Comparison of ENCODE assay signal across 8 cellular contexts in the genomic region with DNA sequence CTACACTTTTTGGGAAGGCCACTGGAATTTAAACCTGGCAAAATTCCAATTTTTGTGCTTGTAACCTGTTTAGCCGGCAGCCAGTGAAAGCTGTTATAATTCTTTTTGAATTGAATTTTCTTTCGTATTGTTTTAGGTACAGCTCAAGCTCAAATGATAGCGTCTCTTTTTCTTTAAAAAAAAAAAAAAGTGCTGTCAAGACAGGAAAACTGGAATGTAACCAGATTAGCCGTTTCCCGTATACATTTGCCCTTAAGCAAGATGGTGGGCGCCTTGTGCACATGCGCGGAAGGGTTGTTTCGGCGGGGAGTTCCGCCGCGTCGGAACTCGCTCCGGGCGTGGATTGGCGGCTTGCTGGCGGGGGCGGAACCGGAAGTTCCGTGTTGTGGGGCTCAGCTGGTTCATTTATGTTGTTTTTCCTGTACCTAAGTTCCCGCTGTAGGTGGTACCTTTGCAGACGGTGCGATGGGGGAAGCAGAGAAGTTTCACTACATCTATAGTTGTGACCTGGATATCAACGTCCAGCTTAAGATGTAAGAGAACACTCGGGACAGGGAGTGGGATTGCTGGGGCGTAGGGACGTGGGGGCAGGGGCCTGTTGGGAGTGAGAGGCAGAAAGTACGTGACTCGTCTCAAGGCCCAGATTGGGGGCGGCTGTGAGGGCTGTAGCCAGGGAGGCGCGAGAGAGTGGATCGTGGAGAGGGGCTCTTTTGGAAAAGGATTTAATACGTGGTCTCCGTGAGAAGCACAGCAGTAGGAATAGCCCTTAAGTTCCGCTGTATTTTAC. TPM values are rescaled to one million over a fixed set of nuclear protein-coding genes. Genes with fewer than 3 reads are reported as not detected.
A peak's percentile ranks its signal among the peaks of the same experiment; 100 is the strongest.
DNase-seq lines count a peak whose midpoint lies in the region; ATAC-seq, FAIRE-seq and TF ChIP-seq lines count a peak whose summit lies in the region.

Gene PIK3C3 (plus strand): TSS at position 408 of the 787 bp plus-strand sequence. CDS start 58 bp downstream, at position 466.

- H3K79me2 ChIP-seq in HepG2 (ENCODE audit: insufficient read depth, low read length): peaks cover 35% of the 10 kb centered on the region

- peaks cover 9 to 14% of the 10 kb centered on the region in 2 donors for H3K36me3 Mint-ChIP-seq in CD14-positive monocyte

- WGBS in HepG2 (ENCODE audit: low lambda C conversion rate): 1% methylated on average over 37 of the region's 38 CpGs

- peak within 1 kb of the TSS; percentile 100 for H2AFZ ChIP-seq in HepG2 (ENCODE audit: low read length)

- 0 out of 2 replicates have a peak, but pooled peaks cover 3% of the 10 kb centered on the region for H4K20me1 ChIP-seq in HepG2 (ENCODE audit: insufficient read depth, low read length)

- peaks cover 0 to 4% (median 4%) of the 10 kb centered on the region in 3 donors for H3K27me3 Mint-ChIP-seq in CD14-positive monocyte (ENCODE audit: low read depth in 3 of 3)

- H3K27me3 ChIP-seq in HepG2 (ENCODE audit: control insufficient read depth in 1 of 2, insufficient read depth in 2 of 2, low read length in 2 of 2): peaks cover 0 to 8% of the 10 kb centered on the region in 2 experiments; a peak in 2 of 5 replicates

- peaks cover 3 to 9% of the 10 kb centered on the region in 2 experiments; a peak in 3 of 5 replicates for H3K36me3 ChIP-seq in HepG2 (replicated peaks in 1 of 2; ENCODE audit: control insufficient read depth in 1 of 2, insufficient read depth in 2 of 2, low read length in 2 of 2)

- no TSS peak for BruUV-seq in HepG2 (replicated peaks; lab: Mats Ljungman, UMichigan)

- H3K4me2 ChIP-seq in HepG2 (ENCODE audit: low read depth, low read length): peak within 1 kb of the TSS; percentile 98

- peaks cover 0 to 2% (median 0%) of the 10 kb centered on the region in 7 donors for H3K9me3 Mint-ChIP-seq in CD14-positive monocyte

- no peak for TF ChIP-seq CTCF in CD14-positive monocyte (IDR thresholded peaks at IDR 0.05)
- no peak for TF ChIP-seq CTCF in HepG2 (CRISPR knock-in tag; IDR thresholded peaks at IDR 0.05)

- H3K27ac ChIP-seq in HepG2 (ENCODE audit: extremely low read length, insufficient read depth, low read length): peak within 1 kb of the TSS; percentile 73

- peaks cover 18% of the 10 kb centered on the region for H3K4me1 ChIP-seq in HepG2 (ENCODE audit: insufficient read depth, low read length)

- intact Hi-C loops in CD14-positive monocyte (cut with micrococcal nuclease): no loop called here
- intact Hi-C loops in HepG2 (cut with micrococcal nuclease; ENCODE audit: unreplicated experiment): no loop called here

- TF ChIP-seq EP300 in HepG2 (IDR thresholded peaks at IDR 0.05; ENCODE audit: low read depth in 2 of 2, low read length in 2 of 2) (no peak), HepG2 (CRISPR knock-in tag; IDR thresholded peaks at IDR 0.05; ENCODE audit: borderline replicate concordance) (no peak)

- peaks cover 21% of the 10 kb centered on the region for H3K4me1 Mint-ChIP-seq in CD14-positive monocyte

- peak within 1 kb of the TSS; percentile 86 for H3K9ac ChIP-seq in HepG2 (ENCODE audit: insufficient read depth, low read depth, low read length)

- DNase-seq in CD14-positive monocyte (ENCODE audit: low spot score) (peak; percentile 97), NCI-H82 (lab: John Stamatoyannopoulos, UW) (peak; percentile 98), dermis microvascular lymphatic vessel endothelial cell (ENCODE audit: low read depth in 2 of 2) (peak; percentile 96 to 97), HepG2 (ENCODE audit: low spot score) (peak; percentile 94)
- peak; percentile 96 to 97 for DNase-seq in activated CD4-positive, alpha-beta T cell treated with anti-CD3 and anti-CD28 coated beads, Interleukin-2, amount 50 U/mL, for 48 hours
- peak; percentile 98 for DNase-seq in stimulated activated CD4-positive, alpha-beta T cell treated with anti-CD3 and anti-CD28 coated beads, Interleukin-4, amount 100 ng/mL, for 1 hour

- peak; percentile 67 to 68 for TF ChIP-seq POLR2A in HepG2 (IDR thresholded peaks at IDR 0.05; ENCODE audit: insufficient read depth in 1 of 2, low read depth in 2 of 2, low read length in 2 of 2)

- FAIRE-seq in HepG2 (lab: Jason Lieb, UNC): peak; percentile 95

- no peaks in the 10 kb centered on the region for H3K9me3 ChIP-seq in HepG2 (ENCODE audit: low read length)

- in situ Hi-C loops in HepG2 (cut with HindIII; ENCODE audit: extremely low pct_ligation_motif_present, low pct_unique_long_range_greater_than_20kb): no loop called here

- peak within 1 kb of the TSS; percentile 99 to 100 for H3K4me3 Mint-ChIP-seq in CD14-positive monocyte

- H3K4me3 ChIP-seq in HepG2 (replicated peaks in 1 of 3; ENCODE audit: insufficient read depth in 1 of 3, low read depth in 2 of 3, low read length in 3 of 3): peak within 1 kb of the TSS; percentile 77 to 100 (median 93)

- peak within 1 kb of the TSS; percentile 98 to 100 (median 99) for H3K27ac Mint-ChIP-seq in CD14-positive monocyte

- POLR2A ChIA-PET in HepG2 (lab: Yijun Ruan, JAX): no interaction called here

- CTCF ChIA-PET in HepG2 (lab: Yijun Ruan, JAX; ENCODE audit: low intra/inter-chr PET ratio, low total read pairs): no interaction called here

- ATAC-seq in GM19397 (IDR thresholded peaks at IDR 0.05; ENCODE audit: unreplicated experiment): peak; percentile 99
- peak; percentile 98 for ATAC-seq in HG03571 (IDR thresholded peaks at IDR 0.05; ENCODE audit: unreplicated experiment)
- ATAC-seq in HepG2: peak; percentile 100

- TF ChIP-seq RAD21 in HepG2 (CRISPR knock-in tag; IDR thresholded peaks at IDR 0.05): no peak

TF ChIP-seq in HepG2, 621 proteins besides CTCF, POLR2A, EP300 and RAD21 (continues in another document):
- TF ChIP-seq XRCC5 (optimal IDR thresholded peaks at IDR 0.05; ENCODE audit: low read length) (no peak), ZNF326 (CRISPR knock-in tag; IDR thresholded peaks at IDR 0.05; ENCODE audit: borderline replicate concordance) (no peak), MIER2 (CRISPR knock-in tag; IDR thresholded peaks at IDR 0.05) (no peak), ZNF296 (CRISPR knock-in tag; conservative IDR thresholded peaks at IDR 0.05) (no peak), SMC3 (IDR thresholded peaks at IDR 0.05; ENCODE audit: low read length) (no peak), THRA (CRISPR knock-in tag; IDR thresholded peaks at IDR 0.05; ENCODE audit: borderline replicate concordance) (no peak), ZKSCAN5 (CRISPR knock-in tag; IDR thresholded peaks at IDR 0.05) (no peak), GATAD1 (CRISPR knock-in tag; IDR thresholded peaks at IDR 0.05) (peak; percentile 83), ZNF282 (IDR thresholded peaks at IDR 0.05; ENCODE audit: partially characterized antibody) (no peak), ZNF607 (CRISPR knock-in tag; IDR thresholded peaks at IDR 0.05; ENCODE audit: borderline replicate concordance) (no peak), NR2F6 (IDR thresholded peaks at IDR 0.05) (no peak), NR2F6 (CRISPR knock-in tag; IDR thresholded peaks at IDR 0.05) (peak; percentile 11; the same call in 1 of the 2 replicates)
- TF ChIP-seq, protein P1, sequence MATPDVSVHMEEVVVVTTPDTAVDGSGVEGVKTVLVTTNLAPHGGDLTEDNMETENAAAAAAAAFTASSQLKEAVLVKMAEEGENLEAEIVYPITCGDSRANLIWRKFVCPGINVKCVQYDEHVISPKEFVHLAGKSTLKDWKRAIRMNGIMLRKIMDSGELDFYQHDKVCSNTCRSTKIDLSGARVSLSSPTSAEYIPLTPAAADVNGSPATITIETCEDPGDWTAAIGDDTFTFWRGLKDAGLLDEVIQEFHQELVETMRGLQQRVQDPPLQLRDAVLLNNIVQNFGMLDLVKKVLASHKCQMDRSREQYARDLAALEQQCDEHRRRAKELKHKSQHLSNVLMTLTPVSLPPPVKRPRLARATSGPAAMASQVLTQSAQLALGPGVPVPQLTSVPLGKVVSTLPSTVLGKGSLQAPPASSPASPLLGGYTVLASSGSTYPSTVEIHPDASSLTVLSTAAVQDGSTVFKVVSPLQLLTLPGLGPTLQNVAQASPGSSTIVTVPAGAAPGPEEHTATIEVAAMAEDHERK (CRISPR knock-in tag; IDR thresholded peaks at IDR 0.05; ENCODE audit: low read depth): no peak

RNA-seq across cellular contexts. Expression of gene PIK3C3, which starts in this region (rescaled TPM):
- 10 to 100 TPM; 25.9 to 29.1 TPM for polyA plus RNA-seq in CD14-positive monocyte
- total RNA-seq in dermis microvascular lymphatic vessel endothelial cell: 23.2 and 32.5 TPM in 2 replicates
- total RNA-seq in HepG2 (2016; rRNA removed; fragmentation: Illumina TruSeq; extraction: Trizol): 46.4 and 63.8 TPM in 2 replicates
- total RNA-seq in HepG2 (2016; cell fraction: cytosol; rRNA removed; fragmentation: Illumina TruSeq; extraction: Trizol; ENCODE audit: low read depth): 47.1 and 55.5 TPM in 2 replicates
- total RNA-seq in HepG2 (2016; cell fraction: insoluble cytoplasmic fraction; rRNA removed; fragmentation: Illumina TruSeq; extraction: Trizol): 46.1 and 65.7 TPM in 2 replicates
- total RNA-seq in HepG2 (2016; cell fraction: membrane; rRNA removed; fragmentation: Illumina TruSeq; extraction: Trizol): 24.9 and 32.7 TPM in 2 replicates
- total RNA-seq in HepG2 (2016; cell fraction: nucleus; rRNA removed; fragmentation: Illumina TruSeq; extraction: Trizol): 58.3 and 59.7 TPM in 2 replicates
- polyA plus RNA-seq in HepG2 (2011; rRNA removed): 32.6 and 42.8 TPM in 2 replicates
- 19.9 and 27.2 TPM in 2 replicates for polyA plus RNA-seq in HepG2 (2011; cell fraction: cytosol; rRNA removed)
- 17.0 and 18.4 TPM in 2 replicates for polyA plus RNA-seq in HepG2 (2011; cell fraction: nucleus; rRNA removed)
- 32.6 and 41.7 TPM in 2 replicates for polyA plus RNA-seq in HepG2 (2012)
- 3.2 and 3.4 TPM in 2 replicates for polyA plus RNA-seq in HepG2 (2016; cell fraction: cytosol; fragmentation: Illumina TruSeq; extraction: Trizol; ENCODE audit: low read depth)
- polyA plus RNA-seq in HepG2 (2016; cell fraction: insoluble cytoplasmic fraction; fragmentation: Illumina TruSeq; extraction: Trizol; ENCODE audit: low read depth): 40.4 and 42.0 TPM in 2 replicates
- 6.5 and 8.6 TPM in 2 replicates for polyA plus RNA-seq in HepG2 (2016; cell fraction: membrane; fragmentation: Illumina TruSeq; extraction: Trizol; ENCODE audit: low read depth)
- 29.9 and 39.2 TPM in 2 replicates for polyA plus RNA-seq in HepG2 (2016; cell fraction: nucleus; fragmentation: Illumina TruSeq; extraction: Trizol; ENCODE audit: insufficient read depth, low read depth)
- 19.9 and 24.3 TPM in 2 replicates for polyA minus RNA-seq in HepG2 (2011; rRNA and poly(A)+ RNA removed; ENCODE audit: low replicate concordance)
- 24.6 and 30.2 TPM in 2 replicates for polyA minus RNA-seq in HepG2 (2011; cell fraction: cytosol; rRNA and poly(A)+ RNA removed)
- polyA minus RNA-seq in HepG2 (2011; cell fraction: nucleus; rRNA and poly(A)+ RNA removed): 141 and 156 TPM in 2 replicates

Comparison
In these comparisons a context has a peak if more than half of its experiments do, and no peak if none do; other contexts are left out.
1. Peak in every context shown above with its lines: DNase-seq, ATAC-seq, H3K4me3 ChIP-seq and H3K27ac ChIP-seq.